Comparison of ENCODE assay signal across 24 cellular contexts in genomic region chr3:50015918-50016317, GRCh38.
"Had no signal": no experiment of that assay in that cellular context is flagged by ENCODE, and none has a peak within 500 bp of the region (broad histone marks: within the 10 kb centered on the region; RNA-seq: fewer than 3 reads in every experiment).

No MANE protein-coding gene starts in this region.

- H3K9me3 Mint-ChIP-seq: activated B cell treated with CpG ODN at 0.5 μM for 24 hours; activated CD8-positive, alpha-beta T cell treated with anti-CD3 and anti-CD28 coated beads for 36 hours; activated naive CD4-positive, alpha-beta T cell treated with anti-CD3 and anti-CD28 coated beads for 36 hours; activated T-cell treated with anti-CD3 and anti-CD28 coated beads, Interleukin-2, amount 50 U/mL, for 72 hours; central memory CD8-positive, alpha-beta T cell; naive thymus-derived CD8-positive, alpha-beta T cell had no signal

- H3K27ac Mint-ChIP-seq: activated B cell treated with CpG ODN at 0.5 μM for 24 hours; activated CD8-positive, alpha-beta T cell treated with anti-CD3 and anti-CD28 coated beads for 36 hours; activated naive CD4-positive, alpha-beta T cell treated with anti-CD3 and anti-CD28 coated beads for 36 hours; activated T-cell treated with anti-CD3 and anti-CD28 coated beads, Interleukin-2, amount 50 U/mL, for 72 hours had no signal

- H3K27me3 ChIP-seq: esophagus muscularis mucosa, foreskin keratinocyte, heart right ventricle, pancreas, uterus had no signal

- H3K9me3 ChIP-seq: esophagus muscularis mucosa, pancreas, prostate gland, thoracic aorta, uterus had no signal

- ATAC-seq: activated CD8-positive, alpha-beta T cell treated with anti-CD3 and anti-CD28 coated beads for 36 hours; activated T-cell treated with anti-CD3 and anti-CD28 coated beads, Interleukin-2, amount 50 U/mL, for 72 hours; foreskin keratinocyte; heart right ventricle; naive thymus-derived CD8-positive, alpha-beta T cell; pancreas; sciatic nerve; SK-N-SH treated with all-trans-retinoic acid at 6 μM for 48 hours had no signal

- H3K4me3 Mint-ChIP-seq: activated B cell treated with CpG ODN at 0.5 μM for 24 hours; activated CD8-positive, alpha-beta T cell treated with anti-CD3 and anti-CD28 coated beads for 36 hours; activated naive CD4-positive, alpha-beta T cell treated with anti-CD3 and anti-CD28 coated beads for 36 hours; activated T-cell treated with anti-CD3 and anti-CD28 coated beads, Interleukin-2, amount 50 U/mL, for 72 hours; central memory CD8-positive, alpha-beta T cell; naive thymus-derived CD8-positive, alpha-beta T cell; neural crest cell had no signal

- H3K27ac ChIP-seq: esophagus muscularis mucosa, foreskin keratinocyte, heart right ventricle, pancreas, prostate gland, thoracic aorta, uterus had no signal

- H3K4me1 Mint-ChIP-seq: activated B cell treated with CpG ODN at 0.5 μM for 24 hours; central memory CD8-positive, alpha-beta T cell; neural crest cell had no signal

- H3K27me3 Mint-ChIP-seq: activated B cell treated with CpG ODN at 0.5 μM for 24 hours; activated CD8-positive, alpha-beta T cell treated with anti-CD3 and anti-CD28 coated beads for 36 hours; central memory CD8-positive, alpha-beta T cell; naive thymus-derived CD8-positive, alpha-beta T cell had no signal

- DNase-seq: activated B cell treated with CpG ODN at 0.5 μM for 24 hours; activated CD8-positive, alpha-beta T cell treated with anti-CD3 and anti-CD28 coated beads for 36 hours; activated effector memory CD4-positive, alpha-beta T cell treated with Interleukin-2 at 50 U/mL for 16 hours; activated naive CD4-positive, alpha-beta T cell treated with anti-CD3 and anti-CD28 coated beads for 36 hours; anterior cingulate cortex; dermis blood vessel endothelial cell; effector CD4-positive, alpha-beta T cell; foreskin keratinocyte; heart right ventricle; midbrain; naive thymus-derived CD8-positive, alpha-beta T cell; pancreas; retina; stimulated activated naive CD4-positive, alpha-beta T cell treated with Interleukin-2 at 50 U/mL for 16 hours; uterus had no signal

- H3K4me2 ChIP-seq: smooth muscle cell had no signal

- H3K36me3 ChIP-seq: prostate gland, uterus had no signal

- H3K4me3 ChIP-seq: esophagus muscularis mucosa, heart right ventricle, pancreas, prostate gland, smooth muscle cell, thoracic aorta, uterus had no signal

- H3K4me1 ChIP-seq: foreskin keratinocyte, heart right ventricle, pancreas, prostate gland, uterus had no signal
